ENCODE assay signal across 17 cellular contexts in genomic region chr1:118973536-118974160, GRCh38. TPM values are rescaled to one million over a fixed set of nuclear protein-coding genes. Genes with fewer than 3 reads are reported as not detected.
DNase-seq lines count a peak whose midpoint lies in the region; ATAC-seq, FAIRE-seq and TF ChIP-seq lines count a peak whose summit lies in the region.
"Had no signal": no experiment of that assay in that cellular context is flagged by ENCODE, and none has a peak within 500 bp of the region (broad histone marks: within the 10 kb centered on the region; RNA-seq: fewer than 3 reads in every experiment).

No MANE protein-coding gene starts in this region.

- 41 to 59% (median 46%) methylated on average over 5 of the region's 5 CpGs for WGBS in ovary, 3 donors

- no peak for TF ChIP-seq EP300 in ovary (IDR thresholded peaks at IDR 0.05)

- H4K20me1 ChIP-seq in astrocyte (ENCODE audit: insufficient read depth, low read length) = peaks cover 8% of the 10 kb centered on the region

- H3K4me3 ChIP-seq in HEK293 (ENCODE audit: low read depth, low read length) (no peak overlapping the region), astrocyte (ENCODE audit: insufficient read depth, low read depth, low read length) (no peak overlapping the region), BE2C (ENCODE audit: low read depth, low read length) (no peak overlapping the region), ovary (no peak overlapping the region)
- H3K4me3 ChIP-seq: GM23338 had no signal

- H3K36me3 ChIP-seq in HEK293 (ENCODE audit: control insufficient read depth in 2 of 2, insufficient read depth in 1 of 2, low read length in 2 of 2) (no peaks in the 10 kb centered on the region), astrocyte (ENCODE audit: insufficient read depth, low read length) (no peaks in the 10 kb centered on the region), BE2C (no peaks in the 10 kb centered on the region), ovary (no peaks in the 10 kb centered on the region)

- no peak overlapping the region for H3K4me2 ChIP-seq in astrocyte (ENCODE audit: low read length)
- H3K4me2 ChIP-seq: GM23338 had no signal

- TF ChIP-seq CTCF in HEK293 (tag by site-specific recombination; IDR thresholded peaks at IDR 0.05) (no peak), astrocyte (IDR thresholded peaks at IDR 0.05; ENCODE audit: insufficient read depth, low read depth, low read length) (no peak), osteocyte (IDR thresholded peaks at IDR 0.05) (no peak), BE2C (IDR thresholded peaks at IDR 0.05; ENCODE audit: low read depth, low read length) (no peak), ovary (IDR thresholded peaks at IDR 0.05) (no peak)

- H3K36me3 Mint-ChIP-seq in astrocyte (ENCODE audit: low read depth, unreplicated experiment) = no peaks in the 10 kb centered on the region
- no peaks in the 10 kb centered on the region for H3K36me3 Mint-ChIP-seq in osteocyte (ENCODE audit: unreplicated experiment)

- H3K4me1 Mint-ChIP-seq in astrocyte (ENCODE audit: low read depth, unreplicated experiment) (no peaks in the 10 kb centered on the region), osteocyte (ENCODE audit: unreplicated experiment) (no peaks in the 10 kb centered on the region)
- H3K4me1 Mint-ChIP-seq: GM23338 had no signal

- H3K9ac ChIP-seq in astrocyte (ENCODE audit: low read length) = no peak overlapping the region

- no peaks in the 10 kb centered on the region for H3K9me3 Mint-ChIP-seq in astrocyte (ENCODE audit: unreplicated experiment)
- H3K9me3 Mint-ChIP-seq in osteocyte (ENCODE audit: unreplicated experiment) = no peaks in the 10 kb centered on the region
- H3K9me3 Mint-ChIP-seq: GM23338 had no signal

- H3K4me1 ChIP-seq in HEK293 (ENCODE audit: control insufficient read depth, insufficient read depth, low read length) (no peaks in the 10 kb centered on the region), astrocyte (ENCODE audit: insufficient read depth, low read length) (no peaks in the 10 kb centered on the region), BE2C (no peaks in the 10 kb centered on the region), ovary (ENCODE audit: insufficient read depth) (no peaks in the 10 kb centered on the region)

- H3K27ac Mint-ChIP-seq in astrocyte (ENCODE audit: unreplicated experiment) = no peak overlapping the region
- peak overlapping the region; percentile 67 for H3K27ac Mint-ChIP-seq in osteocyte (ENCODE audit: unreplicated experiment)
- H3K27ac Mint-ChIP-seq: GM23338 had no signal

- CTCF ChIA-PET in HEK293 (lab: Yijun Ruan, JAX) = no interaction called here

- H3K4me3 Mint-ChIP-seq in astrocyte (ENCODE audit: unreplicated experiment) = no peak overlapping the region
- H3K4me3 Mint-ChIP-seq in osteocyte (ENCODE audit: unreplicated experiment) = no peak overlapping the region
- H3K4me3 Mint-ChIP-seq: GM23338 had no signal

- no peak overlapping the region for H3K27ac ChIP-seq in HEK293 (ENCODE audit: extremely low read depth, low read depth, low read length)
- H3K27ac ChIP-seq in astrocyte (ENCODE audit: low read depth, low read length) = no peak overlapping the region
- no peak overlapping the region for H3K27ac ChIP-seq in ovary
- H3K27ac ChIP-seq: C4-2B had no signal

- H3K79me2 ChIP-seq in astrocyte (ENCODE audit: insufficient read depth, low read length) = no peaks in the 10 kb centered on the region

- DNase-seq in astrocyte (ENCODE audit: low read depth) = no peak
- no peak for DNase-seq in osteocyte (ENCODE audit: extremely low spot score, unreplicated experiment)
- no peak for DNase-seq in activated T-cell treated with anti-CD3 and anti-CD28 coated beads, Interleukin-2, amount 50 U/mL, for 1 hour
- no peak for DNase-seq in BE2C
- no peak for DNase-seq in ovary
- DNase-seq: DMS53, KBM-7, NCI-H1092 treated with DMSO at 0.1 percent for 48 hours, NCI-H1694 treated with DMSO at 0.1 percent for 48 hours had no signal

- no peak for ATAC-seq in GM19023 (IDR thresholded peaks at IDR 0.05; ENCODE audit: unreplicated experiment)
- ATAC-seq: GM23338, Panc1, Right ventricle myocardium inferior, SK-N-SH treated with all-trans-retinoic acid at 6 μM for 48 hours had no signal

- TF ChIP-seq POLR2A in ovary (IDR thresholded peaks at IDR 0.05) = no peak

- no peak overlapping the region for H2AFZ ChIP-seq in astrocyte (ENCODE audit: low read depth, low read length)
- H2AFZ ChIP-seq: GM23338 had no signal

- H3K9me3 ChIP-seq in HEK293 (ENCODE audit: control insufficient read depth, insufficient read depth, low read depth, low read length) = no peaks in the 10 kb centered on the region
- H3K9me3 ChIP-seq in astrocyte (ENCODE audit: insufficient read depth, low read depth, low read length) = no peaks in the 10 kb centered on the region
- H3K9me3 ChIP-seq in BE2C = no peaks in the 10 kb centered on the region
- no peaks in the 10 kb centered on the region for H3K9me3 ChIP-seq in ovary

- POLR2A ChIA-PET in HEK293 (lab: Yijun Ruan, JAX) = no interaction called here

- peak; percentile 54 for FAIRE-seq in astrocyte (lab: Jason Lieb, UNC)
- FAIRE-seq: GM12892 had no signal

- intact Hi-C loops in ovary (cut with DNase I) = no loop called here

- peaks cover 77% of the 10 kb centered on the region for H3K27me3 Mint-ChIP-seq in astrocyte (ENCODE audit: low read depth, unreplicated experiment)
- peaks cover 50% of the 10 kb centered on the region for H3K27me3 Mint-ChIP-seq in osteocyte (ENCODE audit: unreplicated experiment)

- peaks cover 49% of the 10 kb centered on the region for H3K27me3 ChIP-seq in astrocyte (ENCODE audit: insufficient read depth, low read length)
- peaks cover 41% of the 10 kb centered on the region for H3K27me3 ChIP-seq in BE2C
- H3K27me3 ChIP-seq in ovary = no peaks in the 10 kb centered on the region

TF ChIP-seq in HEK293, 187 proteins besides CTCF, POLR2A, EP300 and RAD21:
- TF ChIP-seq EGR2 (tag by site-specific recombination; IDR thresholded peaks at IDR 0.05; ENCODE audit: low read depth) (peak; percentile 85), ZNF843 (tag by site-specific recombination; IDR thresholded peaks at IDR 0.05) (no peak), ZFHX2 (tag by site-specific recombination; conservative IDR thresholded peaks at IDR 0.05) (peak; percentile 93), ZNF639 (tag by site-specific recombination; IDR thresholded peaks at IDR 0.05) (no peak)

RNA-seq across cellular contexts. Expression of gene TBX15, which starts 14.5 kb away (rescaled TPM):
- total RNA-seq in astrocyte = 0.07 and 0.10 TPM in 2 replicates
- 3.1 and 4.3 TPM in 2 replicates for total RNA-seq in osteocyte
- 0.22 TPM for polyA plus RNA-seq in BE2C (2012; ENCODE audit: insufficient read depth, insufficient read length, low read depth)
- under 1 TPM in 6 of 7 donors, not detected in 1; 0.08 to 0.60 (median 0.20) TPM for total RNA-seq in ovary
- polyA plus RNA-seq in ovary = under 1 TPM; 0.10 to 0.42 TPM
- polyA plus RNA-seq: GM23338 had no signal
